ENCODE assay signal across 1 cellular context in the genomic region with DNA sequence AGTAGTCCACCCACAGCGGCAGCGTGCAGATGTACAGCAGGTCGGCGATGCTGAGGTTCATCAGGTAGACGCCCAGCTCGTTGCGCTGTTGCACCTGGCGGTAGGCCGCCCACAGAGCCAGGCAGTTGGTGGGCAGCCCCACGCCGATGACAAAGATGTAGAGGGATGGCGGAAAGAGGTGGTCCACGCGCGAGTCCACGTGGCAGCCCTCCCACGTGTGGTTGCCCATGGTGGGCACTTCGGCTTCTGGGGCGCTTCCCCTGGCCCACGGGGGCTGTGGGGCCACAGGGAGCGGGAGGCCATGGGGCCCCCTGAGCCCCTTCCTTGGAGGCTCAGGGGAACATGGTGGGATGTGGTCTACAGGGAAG.
TF ChIP-seq lines count a peak whose summit lies in the region.

No MANE protein-coding gene starts in this region.

TF ChIP-seq in H1, 55 proteins besides CTCF, POLR2A, EP300 and RAD21:
- TF ChIP-seq JUND (IDR thresholded peaks at IDR 0.05; ENCODE audit: low read length) (no peak), SIX5 (IDR thresholded peaks at IDR 0.05; ENCODE audit: low read depth, low read length) (no peak), CTBP2 (IDR thresholded peaks at IDR 0.05; ENCODE audit: borderline replicate concordance, insufficient read depth, insufficient read length, low read length) (no peak), CHD1 (IDR thresholded peaks at IDR 0.05; ENCODE audit: low read depth, low read length) (no peak), SUZ12 (IDR thresholded peaks at IDR 0.05; ENCODE audit: low read length) (no peak), KDM5A (IDR thresholded peaks at IDR 0.05; ENCODE audit: low read length) (no peak), SP2 (IDR thresholded peaks at IDR 0.05; ENCODE audit: low read length) (no peak), CHD2 (IDR thresholded peaks at IDR 0.05; ENCODE audit: low read length) (no peak), KDM4A (IDR thresholded peaks at IDR 0.05; ENCODE audit: low read depth, low read length, severe bottlenecking) (no peak), ASH2L (IDR thresholded peaks at IDR 0.05; ENCODE audit: low read length) (no peak)
